10 cellular contexts compared by ENCODE assay signal in genomic region chr3:37997791-37998370, GRCh38. TPM values are rescaled to one million over a fixed set of nuclear protein-coding genes. Genes with fewer than 3 reads are reported as not detected.
DNase-seq lines count a peak whose midpoint lies in the region; ATAC-seq lines count a peak whose summit lies in the region.
"Had no signal": no experiment of that assay in that cellular context is flagged by ENCODE, and none has a peak within 500 bp of the region (broad histone marks: within the 10 kb centered on the region; RNA-seq: fewer than 3 reads in every experiment).

No MANE protein-coding gene starts in this region.

- no peaks in the 10 kb centered on the region for H3K9me3 ChIP-seq in KOPT-K1 (ENCODE audit: insufficient read depth, low read length, poor library complexity, severe bottlenecking)

- H3K27ac ChIP-seq in KOPT-K1 (ENCODE audit: low read depth, low read length, poor library complexity, severe bottlenecking) = peak overlapping the region; percentile 51

- H3K4me3 Mint-ChIP-seq in activated naive CD8-positive, alpha-beta T cell treated with anti-CD3 and anti-CD28 coated beads, Interleukin-2, amount 10 ng/mL, durations not matched to agents 7 days and 5 days = no peak overlapping the region
- peak overlapping the region; percentile 79 for H3K4me3 Mint-ChIP-seq in stimulated activated memory B cell treated with anti-CD40 and anti-IgM and Interleukin-4, amounts not matched to agents 10 μg/mL and 1 μg/mL and 100 μg/mL, for 72 hours

- peak overlapping the region; percentile 97 for H3K27ac Mint-ChIP-seq in activated naive CD8-positive, alpha-beta T cell treated with anti-CD3 and anti-CD28 coated beads, Interleukin-2, amount 10 ng/mL, durations not matched to agents 7 days and 5 days
- peak overlapping the region; percentile 94 for H3K27ac Mint-ChIP-seq in stimulated activated memory B cell treated with anti-CD40 and anti-IgM and Interleukin-4, amounts not matched to agents 10 μg/mL and 1 μg/mL and 100 μg/mL, for 72 hours

- H3K9me3 Mint-ChIP-seq in activated naive CD8-positive, alpha-beta T cell treated with anti-CD3 and anti-CD28 coated beads, Interleukin-2, amount 10 ng/mL, durations not matched to agents 7 days and 5 days = no peaks in the 10 kb centered on the region
- H3K9me3 Mint-ChIP-seq in stimulated activated memory B cell treated with anti-CD40 and anti-IgM and Interleukin-4, amounts not matched to agents 10 μg/mL and 1 μg/mL and 100 μg/mL, for 72 hours = no peaks in the 10 kb centered on the region

- ATAC-seq in activated naive CD8-positive, alpha-beta T cell treated with anti-CD3 and anti-CD28 coated beads, Interleukin-2, amount 10 ng/mL, durations not matched to agents 7 days and 5 days (ENCODE audit: low read depth) = no peak
- ATAC-seq in left colon = no peak
- ATAC-seq in stimulated activated memory B cell treated with anti-CD40 and anti-IgM and Interleukin-4, amounts not matched to agents 10 μg/mL and 1 μg/mL and 100 μg/mL, for 72 hours = no peak

- peaks cover 48% of the 10 kb centered on the region for H3K4me1 Mint-ChIP-seq in activated naive CD8-positive, alpha-beta T cell treated with anti-CD3 and anti-CD28 coated beads, Interleukin-2, amount 10 ng/mL, durations not matched to agents 7 days and 5 days
- H3K4me1 Mint-ChIP-seq in stimulated activated memory B cell treated with anti-CD40 and anti-IgM and Interleukin-4, amounts not matched to agents 10 μg/mL and 1 μg/mL and 100 μg/mL, for 72 hours = peaks cover 60% of the 10 kb centered on the region

- H3K36me3 Mint-ChIP-seq in activated naive CD8-positive, alpha-beta T cell treated with anti-CD3 and anti-CD28 coated beads, Interleukin-2, amount 10 ng/mL, durations not matched to agents 7 days and 5 days = peaks cover 23% of the 10 kb centered on the region
- H3K36me3 Mint-ChIP-seq in stimulated activated memory B cell treated with anti-CD40 and anti-IgM and Interleukin-4, amounts not matched to agents 10 μg/mL and 1 μg/mL and 100 μg/mL, for 72 hours = peaks cover 36% of the 10 kb centered on the region

- intact Hi-C loops in left colon (cut with DNase I, micrococcal nuclease) = no loop called here

- no peak for DNase-seq in activated naive CD8-positive, alpha-beta T cell treated with anti-CD3 and anti-CD28 coated beads, Interleukin-2, amount 10 ng/mL, durations not matched to agents 7 days and 5 days
- peak; percentile 50 to 52 for DNase-seq in left colon
- DNase-seq in cortex of kidney (lab: John Stamatoyannopoulos, UW) = no peak
- no peak for DNase-seq in HUDEP-2 (lab: John Stamatoyannopoulos, UW; ENCODE audit: unreplicated experiment in 76 of 76)
- DNase-seq in NCI-H2081 treated with DMSO at 0.1 percent for 48 hours (lab: John Stamatoyannopoulos, UW) = no peak
- no peak for DNase-seq in NCI-H510A treated with DMSO at 0.1 percent for 48 hours (lab: John Stamatoyannopoulos, UW)
- DNase-seq: activated CD4-positive, alpha-beta T cell treated with anti-CD3 and anti-CD28 coated beads, Interleukin-2, amount 50 U/mL, for 48 hours had no signal

- POLR2A ChIA-PET in activated naive CD8-positive, alpha-beta T cell treated with anti-CD3 and anti-CD28 coated beads, Interleukin-2, amount 10 ng/mL, durations not matched to agents 7 days and 5 days (lab: Charles Lee) = no interaction called here

- H3K27me3 Mint-ChIP-seq in activated naive CD8-positive, alpha-beta T cell treated with anti-CD3 and anti-CD28 coated beads, Interleukin-2, amount 10 ng/mL, durations not matched to agents 7 days and 5 days = no peaks in the 10 kb centered on the region
- no peaks in the 10 kb centered on the region for H3K27me3 Mint-ChIP-seq in stimulated activated memory B cell treated with anti-CD40 and anti-IgM and Interleukin-4, amounts not matched to agents 10 μg/mL and 1 μg/mL and 100 μg/mL, for 72 hours

- peaks cover 66% of the 10 kb centered on the region for H3K36me3 ChIP-seq in KOPT-K1 (ENCODE audit: insufficient read depth, low read length)

RNA-seq across cellular contexts. Expression of gene VILL, which starts 7.3 kb away (rescaled TPM):
- 10 to 100 TPM; 25.2 to 25.3 TPM for total RNA-seq in activated naive CD8-positive, alpha-beta T cell treated with anti-CD3 and anti-CD28 coated beads, Interleukin-2, amount 10 ng/mL, durations not matched to agents 7 days and 5 days
- 100 to 1,000 TPM; 174 to 184 TPM for total RNA-seq in left colon

RNA-seq across cellular contexts. Expression of gene PLCD1, which starts 31.6 kb away (rescaled TPM):
- total RNA-seq in activated naive CD8-positive, alpha-beta T cell treated with anti-CD3 and anti-CD28 coated beads, Interleukin-2, amount 10 ng/mL, durations not matched to agents 7 days and 5 days = 10 to 100 TPM; 36.5 to 45.4 TPM
- 100 to 1,000 TPM in 1 of 2 donors, 10 to 100 TPM in 1; 80.2 to 114 TPM for total RNA-seq in left colon

RNA-seq across cellular contexts. Expression of gene DLEC1, which starts 41.1 kb away (rescaled TPM):
- total RNA-seq in activated naive CD8-positive, alpha-beta T cell treated with anti-CD3 and anti-CD28 coated beads, Interleukin-2, amount 10 ng/mL, durations not matched to agents 7 days and 5 days = 1 to 10 TPM; 3.2 to 3.7 TPM
- total RNA-seq in left colon = 1 to 10 TPM; 1.5 to 2.1 TPM
- total RNA-seq: epithelial cell of proximal tubule had no signal

Comparison
In these comparisons a context has a peak if more than half of its experiments do, and no peak if none do; other contexts are left out.
1. DNase-seq: peak in left colon (2 of 2); none in activated naive CD8-positive, alpha-beta T cell treated with anti-CD3 and anti-CD28 coated beads, Interleukin-2, amount 10 ng/mL, durations not matched to agents 7 days and 5 days (single experiment), cortex of kidney (single experiment), HUDEP-2 (0 of 76), NCI-H2081 treated with DMSO at 0.1 percent for 48 hours (single experiment) and NCI-H510A treated with DMSO at 0.1 percent for 48 hours (single experiment).
2. RNA of gene VILL, which starts 7.3 kb away (total RNA-seq): 174 to 184 TPM in left colon; 25.2 to 25.3 TPM in activated naive CD8-positive, alpha-beta T cell treated with anti-CD3 and anti-CD28 coated beads, Interleukin-2, amount 10 ng/mL, durations not matched to agents 7 days and 5 days; every median in the first group is over 4 times any median in the second.